ENCODE assay signal across 9 cellular contexts in the genomic region with DNA sequence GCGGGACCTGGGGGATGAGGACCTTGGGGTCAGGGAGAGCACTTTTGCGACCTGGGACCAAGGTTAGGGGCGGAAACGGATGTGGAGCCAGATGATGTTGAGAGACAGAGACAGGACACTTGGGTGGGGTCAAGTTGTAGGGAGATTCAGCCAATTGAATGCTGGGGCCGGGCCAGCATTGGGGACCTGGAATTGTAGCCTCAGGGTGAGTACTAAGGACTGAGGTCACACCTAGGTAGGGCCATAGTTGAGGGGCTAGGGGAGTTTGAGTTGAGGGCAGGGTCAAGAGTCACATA. TPM values are rescaled to one million over a fixed set of nuclear protein-coding genes. Genes with fewer than 3 reads are reported as not detected.
DNase-seq lines count a peak whose midpoint lies in the region; ATAC-seq and TF ChIP-seq lines count a peak whose summit lies in the region.
"Had no signal": no experiment of that assay in that cellular context is flagged by ENCODE, and none has a peak within 500 bp of the region (broad histone marks: within the 10 kb centered on the region; RNA-seq: fewer than 3 reads in every experiment).

No MANE protein-coding gene starts in this region.

- TF ChIP-seq CTCF in right lobe of liver (IDR thresholded peaks at IDR 0.05), result no peak
- no peak for TF ChIP-seq CTCF in transverse colon (IDR thresholded peaks at IDR 0.05)

- peaks cover 0 to 7% (median 3%) of the 10 kb centered on the region in 4 donors for H3K4me1 ChIP-seq in right lobe of liver
- H3K4me1 ChIP-seq in transverse colon, result peaks cover 5 to 15% (median 9%) of the 10 kb centered on the region in 4 donors

- TF ChIP-seq EP300 in transverse colon (IDR thresholded peaks at IDR 0.05; ENCODE audit: low read depth), result no peak

- H3K36me3 ChIP-seq in right lobe of liver (peaks cover 0 to 10% (median 0%) of the 10 kb centered on the region in 4 donors), transverse colon (peaks cover 0 to 2% (median 0%) of the 10 kb centered on the region in 4 donors)

- H3K9me3 ChIP-seq in right lobe of liver, result no peaks in the 10 kb centered on the region
- no peaks in the 10 kb centered on the region for H3K9me3 ChIP-seq in transverse colon

- H3K27me3 ChIP-seq in right lobe of liver (no peaks in the 10 kb centered on the region), transverse colon (no peaks in the 10 kb centered on the region)

- TF ChIP-seq POLR2A in right lobe of liver (IDR thresholded peaks at IDR 0.05) (no peak), transverse colon (IDR thresholded peaks at IDR 0.05) (no peak)

- H3K27ac ChIP-seq in angular gyrus (ENCODE audit: low read depth, low read length) (peak overlapping the region; percentile 99), right lobe of liver (no peak overlapping the region), transverse colon (peak overlapping the region; percentile 92 to 100 (median 98))

- WGBS in right lobe of liver (ENCODE audit: insufficient coverage, low coverage, low lambda C conversion rate, missing lambda C conversion rate), result 32% methylated on average over 5 of the region's 5 CpGs
- 30% methylated on average over 5 of the region's 5 CpGs; no CpG with 5 or more reads in 1 of the 2 donors for WGBS in transverse colon (ENCODE audit: low coverage in 1 of 2), 2 donors

- in situ Hi-C loops in transverse colon (cut with MboI; ENCODE audit: low pct_ligation_motif_present in 1 of 4, low pct_unique_long_range_greater_than_20kb in 1 of 4, low sequenced_read_pairs in 3 of 4), result no loop called here

- intact Hi-C loops in right lobe of liver (cut with DNase I) (no loop called here), transverse colon (cut with DNase I; ENCODE audit: low total_unique reads) (loop anchor here (2.0 kb wide), 1 partner anchor 49 kb away; no protein-coding TSS in a partner anchor)

- H3K4me3 ChIP-seq in right lobe of liver, result peak overlapping the region in 2 of 3 donors; percentile 16 to 96
- H3K4me3 ChIP-seq in transverse colon, result peak overlapping the region; percentile 11 to 93 (median 44)

- DNase-seq in activated naive CD4-positive, alpha-beta T cell treated with Interleukin-2 at 50 U/mL for 16 hours, result no peak
- DNase-seq in right lobe of liver (no peak), transverse colon (no peak), 8988T (no peak), NCI-H2171 treated with DMSO at 0.1 percent for 48 hours (lab: John Stamatoyannopoulos, UW) (no peak)

- ATAC-seq in right lobe of liver (no peak), HG03095 (IDR thresholded peaks at IDR 0.05; ENCODE audit: unreplicated experiment) (no peak)

- H3K4me1 Mint-ChIP-seq in activated naive CD4-positive, alpha-beta T cell treated with anti-CD3 and anti-CD28 coated beads, Interleukin-2, amount 50 U/mL, for 24 hours, result peaks cover 19% of the 10 kb centered on the region

- H3K4me3 Mint-ChIP-seq in activated naive CD4-positive, alpha-beta T cell treated with anti-CD3 and anti-CD28 coated beads, Interleukin-2, amount 50 U/mL, for 24 hours, result peak overlapping the region; percentile 91

- no peaks in the 10 kb centered on the region for H3K9me3 Mint-ChIP-seq in activated naive CD4-positive, alpha-beta T cell treated with anti-CD3 and anti-CD28 coated beads, Interleukin-2, amount 50 U/mL, for 24 hours

- peaks cover 4% of the 10 kb centered on the region for H3K36me3 Mint-ChIP-seq in activated naive CD4-positive, alpha-beta T cell treated with anti-CD3 and anti-CD28 coated beads, Interleukin-2, amount 50 U/mL, for 24 hours

- H3K27me3 Mint-ChIP-seq in activated naive CD4-positive, alpha-beta T cell treated with anti-CD3 and anti-CD28 coated beads, Interleukin-2, amount 50 U/mL, for 24 hours, result no peaks in the 10 kb centered on the region

- H3K27ac Mint-ChIP-seq in activated naive CD4-positive, alpha-beta T cell treated with anti-CD3 and anti-CD28 coated beads, Interleukin-2, amount 50 U/mL, for 24 hours, result peak overlapping the region; percentile 23

RNA-seq across cellular contexts. Expression of gene ALKBH7, which starts 1.2 kb away (rescaled TPM):
- 10 to 100 TPM; 60.7 to 78.4 (median 72.2) TPM for total RNA-seq in right lobe of liver
- 100 to 1,000 TPM; 135 to 188 (median 158) TPM for total RNA-seq in transverse colon

RNA-seq across cellular contexts. Expression of gene PSPN, which starts 2.0 kb away (rescaled TPM):
- total RNA-seq in right lobe of liver (1 to 10 TPM in 3 of 6 experiments, under 1 TPM in 3; 0.55 to 1.9 (median 1.0) TPM), transverse colon (1 to 10 TPM; 1.4 to 3.7 (median 1.8) TPM)

RNA-seq across cellular contexts. Expression of gene CLPP, which starts 12.4 kb away (rescaled TPM):
- 100 to 1,000 TPM in 2 of 6 experiments, 10 to 100 TPM in 4; 38.0 to 112 (median 53.8) TPM for total RNA-seq in right lobe of liver
- total RNA-seq in transverse colon, result 100 to 1,000 TPM in 2 of 4 donors, 10 to 100 TPM in 2; 37.2 to 138 (median 116) TPM

RNA-seq across cellular contexts. Expression of gene GTF2F1, which starts 19.2 kb away (rescaled TPM):
- total RNA-seq in right lobe of liver, result 10 to 100 TPM; 12.8 to 22.7 (median 19.8) TPM
- 100 to 1,000 TPM in 1 of 4 donors, 10 to 100 TPM in 3; 42.2 to 166 (median 56.1) TPM for total RNA-seq in transverse colon

RNA-seq across cellular contexts. Expression of gene ACER1, which starts 40.3 kb away (rescaled TPM):
- under 1 TPM in 1 of 6 experiments, not detected in 5; 0.48 TPM for total RNA-seq in right lobe of liver
- 1 to 10 TPM in 1 of 4 donors, not detected in 3; 9.2 TPM for total RNA-seq in transverse colon
- total RNA-seq: myocyte had no signal

Comparison
In these comparisons a context has a peak if more than half of its experiments do, and no peak if none do; other contexts are left out.
1. H3K27ac ChIP-seq: peak in angular gyrus (single experiment) and transverse colon (4 of 4); none in right lobe of liver (0 of 3).